8 cellular contexts compared by ENCODE assay signal in genomic region chr2:96116424-96116878, GRCh38. TPM values are rescaled to one million over a fixed set of nuclear protein-coding genes. Genes with fewer than 3 reads are reported as not detected.
DNase-seq lines count a peak whose midpoint lies in the region; ATAC-seq and TF ChIP-seq lines count a peak whose summit lies in the region.

Gene ADRA2B, minus strand, starts transcription at chr2:96116571. Its CDS starts 422 bp downstream, at chr2:96116149.

- peak within 1 kb of the TSS in 1 of 11 experiments; percentile 23; a peak in 2 of 22 replicates for H3K27ac ChIP-seq in BLaER1 treated with 17β-estradiol and CSF1 and Interleukin-3, amounts not matched to agents 10 nM and 100 nM

- peak; percentile 73 for DNase-seq in HPDE6-E6E7 (ENCODE audit: extremely low spot score)
- peak; percentile 32 to 55 (median 46) for DNase-seq in activated CD4-positive, CD25-positive, alpha-beta regulatory T cell (lab: John Stamatoyannopoulos, UW)
- peak in 1 of 2 donors; percentile 34 for DNase-seq in cardiac fibroblast (ENCODE audit: low read depth in 2 of 2)
- DNase-seq in medulla oblongata (ENCODE audit: extremely low spot score) = peak; percentile 29
- DNase-seq in stimulated activated CD8-positive, alpha-beta memory T cell treated with anti-CD3 and anti-CD28 coated beads, Interleukin-15, amount 100 ng/mL, for 48 hours (ENCODE audit: low read depth in 2 of 2) = peak; percentile 57 to 60
- DNase-seq in occipital lobe (lab: John Stamatoyannopoulos, UW) = no peak

- H3K4me3 ChIP-seq in BLaER1 treated with 17β-estradiol and CSF1 and Interleukin-3, amounts not matched to agents 10 nM and 100 nM = peak within 1 kb of the TSS; percentile 54 to 77 (median 66)
- peak within 1 kb of the TSS; percentile 14 to 15 for H3K4me3 ChIP-seq in cardiac fibroblast (replicated peaks in 1 of 2; ENCODE audit: low read depth in 2 of 2, low read length in 2 of 2)

- H3K27me3 ChIP-seq in BLaER1 treated with 17β-estradiol and CSF1 and Interleukin-3, amounts not matched to agents 10 nM and 100 nM = peaks cover 16 to 40% (median 31%) of the 10 kb centered on the region in 11 experiments

- no peaks in the 10 kb centered on the region; a peak in 1 of 22 replicates for H3K9me3 ChIP-seq in BLaER1 treated with 17β-estradiol and CSF1 and Interleukin-3, amounts not matched to agents 10 nM and 100 nM (replicated peaks in 1 of 11)

- H4K20me1 ChIP-seq in BLaER1 treated with 17β-estradiol and CSF1 and Interleukin-3, amounts not matched to agents 10 nM and 100 nM = peaks cover 0 to 16% (median 0%) of the 10 kb centered on the region in 11 experiments; a peak in 2 of 22 replicates

- peaks cover 28 to 85% (median 68%) of the 10 kb centered on the region in 10 experiments for H3K4me1 ChIP-seq in BLaER1 treated with 17β-estradiol and CSF1 and Interleukin-3, amounts not matched to agents 10 nM and 100 nM

- peak; percentile 41 for ATAC-seq in GM19397 (IDR thresholded peaks at IDR 0.05; ENCODE audit: unreplicated experiment)

- no peaks in the 10 kb centered on the region for H3K36me3 ChIP-seq in BLaER1 treated with 17β-estradiol and CSF1 and Interleukin-3, amounts not matched to agents 10 nM and 100 nM

- H3K9ac ChIP-seq in BLaER1 treated with 17β-estradiol and CSF1 and Interleukin-3, amounts not matched to agents 10 nM and 100 nM = peak within 1 kb of the TSS; percentile 37 to 79 (median 67); a peak in 20 of 22 replicates

- TF ChIP-seq CTCF in cardiac fibroblast (IDR thresholded peaks at IDR 0.05; ENCODE audit: low read depth, low read length) = no peak

- peak within 1 kb of the TSS; percentile 94 to 100 (median 98) for H3K4me2 ChIP-seq in BLaER1 treated with 17β-estradiol and CSF1 and Interleukin-3, amounts not matched to agents 10 nM and 100 nM

RNA-seq across cellular contexts. Expression of gene ADRA2B, which starts in this region (rescaled TPM):
- total RNA-seq in occipital lobe = not detected
